Comparison of ENCODE assay signal across 11 cellular contexts in the genomic region with DNA sequence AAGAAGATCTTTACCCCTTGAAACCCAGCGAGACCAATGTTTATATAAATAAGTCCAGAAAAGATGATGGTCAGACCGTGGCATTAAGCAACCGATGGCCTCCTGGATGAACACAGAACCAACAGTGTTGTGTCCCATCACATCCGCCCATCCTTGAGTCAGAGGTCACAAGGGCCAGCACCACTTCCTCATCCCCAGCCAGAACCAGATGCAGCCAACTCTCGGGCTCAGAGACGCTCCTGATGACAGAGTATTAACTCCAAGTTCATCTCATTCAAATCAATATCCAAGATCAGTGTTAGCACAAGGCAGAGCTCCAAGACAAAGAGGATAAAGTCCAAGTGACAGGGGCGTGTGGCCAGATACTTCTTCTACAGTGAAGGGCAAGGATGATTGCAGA.
DNase-seq lines count a peak whose midpoint lies in the region; ATAC-seq, FAIRE-seq and TF ChIP-seq lines count a peak whose summit lies in the region.
"Had no signal": no experiment of that assay in that cellular context is flagged by ENCODE, and none has a peak within 500 bp of the region (broad histone marks: within the 10 kb centered on the region; RNA-seq: fewer than 3 reads in every experiment).

No MANE protein-coding gene starts in this region.

- no peak for TF ChIP-seq EP300 in gastroesophageal sphincter (IDR thresholded peaks at IDR 0.05)

- ATAC-seq in gastroesophageal sphincter, result peak; percentile 69
- no peak for ATAC-seq in GM18519 (IDR thresholded peaks at IDR 0.05; ENCODE audit: low FRiP score, unreplicated experiment)
- ATAC-seq in GM21526 (IDR thresholded peaks at IDR 0.05; ENCODE audit: low FRiP score, unreplicated experiment), result no peak
- ATAC-seq: activated CD8-positive, alpha-beta memory T cell treated with anti-CD3 and anti-CD28 coated beads, Interleukin-2, amount 10 ng/mL, durations not matched to agents 7 days and 5 days had no signal

- 83% methylated on average over 1 of the region's 7 CpGs; no CpG with 5 or more reads in 1 of the 2 donors for WGBS in gastroesophageal sphincter (ENCODE audit: low coverage in 1 of 2), 2 donors

- H3K36me3 ChIP-seq in BLaER1 treated with 17β-estradiol and CSF1 and Interleukin-3, amounts not matched to agents 10 nM and 100 nM, result peaks cover 23 to 79% (median 56%) of the 10 kb centered on the region in 11 experiments
- H3K36me3 ChIP-seq in Peyer's patch (peaks cover 0 to 26% (median 0%) of the 10 kb centered on the region in 3 donors), gastroesophageal sphincter (peaks cover 0 to 32% of the 10 kb centered on the region in 2 donors)

- no peak overlapping the region for H3K4me3 ChIP-seq in BLaER1 treated with 17β-estradiol and CSF1 and Interleukin-3, amounts not matched to agents 10 nM and 100 nM
- no peak overlapping the region for H3K4me3 ChIP-seq in Peyer's patch
- no peak overlapping the region for H3K4me3 ChIP-seq in gastroesophageal sphincter
- H3K4me3 ChIP-seq: vagina had no signal

- H3K9me3 ChIP-seq in BLaER1 treated with 17β-estradiol and CSF1 and Interleukin-3, amounts not matched to agents 10 nM and 100 nM (replicated peaks in 1 of 11), result no peaks in the 10 kb centered on the region
- H3K9me3 ChIP-seq in Peyer's patch (no peaks in the 10 kb centered on the region), gastroesophageal sphincter (no peaks in the 10 kb centered on the region)
- H3K9me3 ChIP-seq: BE2C, vagina had no signal

- no peak for FAIRE-seq in urothelium cell line (lab: Jason Lieb, UNC)

- H4K20me1 ChIP-seq in BLaER1 treated with 17β-estradiol and CSF1 and Interleukin-3, amounts not matched to agents 10 nM and 100 nM, result peaks cover 0 to 50% (median 39%) of the 10 kb centered on the region in 11 experiments; a peak in 17 of 22 replicates

- peak overlapping the region in 2 of 11 experiments; percentile 28 to 33; a peak in 2 of 22 replicates for H3K9ac ChIP-seq in BLaER1 treated with 17β-estradiol and CSF1 and Interleukin-3, amounts not matched to agents 10 nM and 100 nM

- DNase-seq in Peyer's patch, result peak in 2 of 3 donors; percentile 69 to 82
- DNase-seq in posterior vena cava (ENCODE audit: low spot score), result peak; percentile 91
- no peak for DNase-seq in occipital lobe (lab: John Stamatoyannopoulos, UW)
- no peak for DNase-seq in urothelium cell line (ENCODE audit: low spot score)
- DNase-seq: activated CD8-positive, alpha-beta memory T cell treated with anti-CD3 and anti-CD28 coated beads, Interleukin-2, amount 10 ng/mL, durations not matched to agents 7 days and 5 days; BE2C had no signal

- peak overlapping the region in 6 of 11 experiments; percentile 37 to 79 (median 58); a peak in 11 of 22 replicates for H3K27ac ChIP-seq in BLaER1 treated with 17β-estradiol and CSF1 and Interleukin-3, amounts not matched to agents 10 nM and 100 nM
- H3K27ac ChIP-seq in Peyer's patch (peak overlapping the region in 2 of 4 donors; percentile 44 to 52), gastroesophageal sphincter (peak overlapping the region in 1 of 4 donors; percentile 15)
- H3K27ac ChIP-seq: vagina had no signal

- TF ChIP-seq CTCF in Peyer's patch (IDR thresholded peaks at IDR 0.05) (no peak), gastroesophageal sphincter (IDR thresholded peaks at IDR 0.05) (no peak)

- intact Hi-C loops in posterior vena cava (cut with DNase I), result no loop called here

- peak overlapping the region in 5 of 11 experiments; percentile 36 to 81 (median 66); a peak in 10 of 22 replicates for H3K4me2 ChIP-seq in BLaER1 treated with 17β-estradiol and CSF1 and Interleukin-3, amounts not matched to agents 10 nM and 100 nM

- H3K4me1 ChIP-seq in BLaER1 treated with 17β-estradiol and CSF1 and Interleukin-3, amounts not matched to agents 10 nM and 100 nM, result peaks cover 65 to 100% (median 76%) of the 10 kb centered on the region in 10 experiments
- H3K4me1 ChIP-seq in Peyer's patch, result peaks cover 0 to 70% (median 11%) of the 10 kb centered on the region in 4 donors
- peaks cover 0 to 79% (median 46%) of the 10 kb centered on the region in 3 donors for H3K4me1 ChIP-seq in gastroesophageal sphincter

- no peaks in the 10 kb centered on the region for H3K27me3 ChIP-seq in BLaER1 treated with 17β-estradiol and CSF1 and Interleukin-3, amounts not matched to agents 10 nM and 100 nM
- H3K27me3 ChIP-seq in Peyer's patch (no peaks in the 10 kb centered on the region), gastroesophageal sphincter (no peaks in the 10 kb centered on the region)
- H3K27me3 ChIP-seq: BE2C, vagina had no signal

- TF ChIP-seq POLR2A in Peyer's patch (IDR thresholded peaks at IDR 0.05) (no peak), gastroesophageal sphincter (IDR thresholded peaks at IDR 0.05) (no peak)

Comparison
In these comparisons a context has a peak if more than half of its experiments do, and no peak if none do; other contexts are left out.
1. DNase-seq: peak in Peyer's patch (2 of 3) and posterior vena cava (single experiment); none in occipital lobe (single experiment) and urothelium cell line (single experiment).